8 cellular contexts compared by ENCODE assay signal in the genomic region with DNA sequence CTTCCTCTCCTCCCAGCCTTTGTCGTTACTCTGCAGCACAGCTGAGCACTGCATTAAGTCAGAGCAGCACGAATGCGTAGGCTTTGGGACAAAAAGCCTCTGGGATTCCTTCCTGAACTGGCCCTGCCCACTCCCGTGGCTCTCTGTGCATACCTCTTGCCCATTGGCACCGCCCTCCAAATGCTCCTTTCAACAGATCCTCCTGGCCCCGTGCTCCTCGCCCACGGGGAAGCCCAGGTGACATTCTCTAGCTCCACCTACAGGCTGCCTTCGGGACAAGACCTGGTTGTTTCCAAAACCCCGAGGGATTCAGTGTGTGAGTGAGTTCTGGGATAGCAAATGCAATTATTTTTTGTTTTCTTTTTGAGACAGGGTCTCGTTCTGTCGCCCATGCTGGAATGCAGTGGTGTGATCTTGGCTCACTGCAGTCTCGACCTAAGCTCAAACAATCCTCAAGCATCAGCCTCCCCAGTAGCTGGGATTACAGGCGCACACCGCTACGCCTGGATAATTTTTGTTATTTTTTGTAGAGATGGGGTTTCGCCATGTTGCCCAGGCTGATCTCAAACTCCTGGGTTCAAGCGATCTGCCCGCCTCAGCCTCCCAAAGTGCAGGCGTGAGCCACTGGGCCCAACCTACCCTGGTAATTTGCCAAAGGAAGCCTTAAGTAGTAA. TPM values are rescaled to one million over a fixed set of nuclear protein-coding genes. Genes with fewer than 3 reads are reported as not detected.
A peak's percentile ranks its signal among the peaks of the same experiment; 100 is the strongest.
DNase-seq lines count a peak whose midpoint lies in the region; FAIRE-seq and TF ChIP-seq lines count a peak whose summit lies in the region.

No MANE protein-coding gene starts in this region.

- H3K4me1 ChIP-seq in GM23248 (ENCODE audit: insufficient read depth): no peaks in the 10 kb centered on the region
- peaks cover 6% of the 10 kb centered on the region for H3K4me1 ChIP-seq in keratinocyte (ENCODE audit: control insufficient read depth, extremely low read depth, insufficient read depth, low read length)

- H4K20me1 ChIP-seq in GM23248 (ENCODE audit: insufficient read depth): no peaks in the 10 kb centered on the region
- no peaks in the 10 kb centered on the region for H4K20me1 ChIP-seq in keratinocyte (ENCODE audit: control insufficient read depth, extremely low read depth, insufficient read depth, low read length)

- peak; percentile 94 for FAIRE-seq in keratinocyte (lab: Jason Lieb, UNC)

- H3K9me2 ChIP-seq in GM23248 (ENCODE audit: insufficient read depth): no peaks in the 10 kb centered on the region

- H3F3A ChIP-seq in GM23248 (ENCODE audit: insufficient read depth): peaks cover 16% of the 10 kb centered on the region; the same call in 1 of the 2 replicates

- H3K4me2 ChIP-seq in GM23248 (ENCODE audit: unreplicated experiment) (no peak overlapping the region), keratinocyte (ENCODE audit: control insufficient read depth, extremely low read depth, insufficient read depth, low read depth, low read length) (peak overlapping the region; percentile 39)

- 36 to 37% methylated on average over 20 of the region's 20 CpGs for WGBS in GM23248 (ENCODE audit: low coverage in 1 of 2, low lambda C conversion rate in 2 of 2, missing lambda C conversion rate in 2 of 2), 2 experiments

- DNase-seq in AG20443 (ENCODE audit: low spot score) (peak; percentile 79), GM23248 (peak; percentile 81), NCI-H2171 (lab: John Stamatoyannopoulos, UW) (peak; percentile 94), cerebellar cortex (ENCODE audit: low spot score) (peak; percentile 96), keratinocyte (ENCODE audit: low read depth, low spot score) (peak; percentile 82), GF-D8 (lab: John Stamatoyannopoulos, UW) (no peak)
- DNase-seq in activated CD4-positive, CD25-positive, alpha-beta regulatory T cell treated with anti-CD3 and anti-CD28 coated beads, Interleukin-2, amount 50 U/mL, for 72 hours: peak; percentile 62
- DNase-seq in stimulated activated CD4-positive, alpha-beta T cell treated with anti-CD3 and anti-CD28 coated beads, Interleukin-1b, Interleukin-23, amount 100 ng/mL, for 1 hour (ENCODE audit: low read depth in 2 of 2): peak; percentile 38 to 44

- peaks cover 26% of the 10 kb centered on the region; the same call in 1 of the 2 replicates for H3K36me3 ChIP-seq in GM23248 (ENCODE audit: low read depth)
- H3K36me3 ChIP-seq in keratinocyte (ENCODE audit: control insufficient read depth in 2 of 2, extremely low read depth in 1 of 2, insufficient read depth in 2 of 2, low read length in 2 of 2): peaks cover 4 to 13% of the 10 kb centered on the region in 2 experiments

- no peaks in the 10 kb centered on the region for H3K9me1 ChIP-seq in keratinocyte (ENCODE audit: control insufficient read depth, extremely low read depth, insufficient read depth, low read length)

- TF ChIP-seq CTCF in keratinocyte (optimal IDR thresholded peaks at IDR 0.05 in 1 of 3, IDR thresholded peaks at IDR 0.05 in 1 of 3, conservative IDR thresholded peaks at IDR 0.05 in 1 of 3; ENCODE audit: extremely low read depth in 1 of 3, insufficient read depth in 2 of 3, low read length in 3 of 3): peak; percentile 85 to 89 (median 86)

- H3K9ac ChIP-seq in GM23248 (no peak overlapping the region), keratinocyte (ENCODE audit: control insufficient read depth, extremely low read depth, insufficient read depth, low read length) (peak overlapping the region; percentile 8)

- no peaks in the 10 kb centered on the region for H3K9me3 ChIP-seq in GM23248 (ENCODE audit: low read depth)
- H3K9me3 ChIP-seq in keratinocyte (ENCODE audit: control insufficient read depth, low read depth, low read length): no peaks in the 10 kb centered on the region

- H3K27me3 ChIP-seq in GM23248 (replicated peaks; ENCODE audit: insufficient read depth) (no peaks in the 10 kb centered on the region), keratinocyte (ENCODE audit: control insufficient read depth, extremely low read depth, insufficient read depth, low read length) (no peaks in the 10 kb centered on the region)

- H3K79me2 ChIP-seq in GM23248 (ENCODE audit: insufficient read depth) (peaks cover 15% of the 10 kb centered on the region; the same call in 1 of the 2 replicates), keratinocyte (ENCODE audit: control insufficient read depth, insufficient read depth, low read length) (no peaks in the 10 kb centered on the region)

- dilution Hi-C loops in keratinocyte (cut with MboI; ENCODE audit: extremely low pct_ligation_motif_present, low sequenced_read_pairs): no loop called here

- in situ Hi-C loops in GM23248 (cut with MboI): no loop called here

- H2AFZ ChIP-seq in GM23248 (peak overlapping the region; percentile 31; the same call in 1 of the 2 replicates), keratinocyte (ENCODE audit: control insufficient read depth, low read length) (peak overlapping the region; percentile 31)

- no peak overlapping the region for H3K27ac ChIP-seq in GM23248
- H3K27ac ChIP-seq in keratinocyte (ENCODE audit: control insufficient read depth, insufficient read depth, low read length): peak overlapping the region; percentile 2

- H3K4me3 ChIP-seq in GM23248 (no peak overlapping the region), keratinocyte (ENCODE audit: control insufficient read depth in 2 of 3, extremely low read depth in 1 of 3, insufficient read depth in 2 of 3, low read depth in 1 of 3, low read length in 3 of 3) (peak overlapping the region in 1 of 3 experiments; percentile 17)

RNA-seq across cellular contexts. Expression of gene TDRD9, which starts 17.9 kb away (rescaled TPM):
- total RNA-seq in GM23248 (2014; rRNA removed; shearing (Covaris generic)): not detected in 2 replicates
- polyA plus RNA-seq in GM23248 (2016; fragmentation: Nextera tagmentation; extraction: Ambion mirVana) (not detected in 2 replicates), keratinocyte (0.06 to 0.10 TPM (median 0.09 TPM) in 3 replicates)
- not detected for polyA plus RNA-seq in keratinocyte (2011; ENCODE audit: low read depth)
- polyA plus RNA-seq in keratinocyte (2011; cell fraction: cytosol; rRNA removed): 0.04 and 0.06 TPM in 2 replicates
- polyA plus RNA-seq in keratinocyte (2011; cell fraction: nucleus; rRNA removed): 0.19 and 0.20 TPM in 2 replicates
- polyA plus RNA-seq in keratinocyte (2012; ENCODE audit: low replicate concordance): 0.08 and 0.37 TPM in 2 replicates
- 0.10 TPM in 2 of 3 replicates, not detected in the other for polyA minus RNA-seq in keratinocyte
- not detected for polyA minus RNA-seq in keratinocyte (2011; cell fraction: cytosol; rRNA and poly(A)+ RNA removed)
- 0.11 TPM in 1 of 2 replicates, not detected in the other for polyA minus RNA-seq in keratinocyte (2011; cell fraction: nucleus; rRNA and poly(A)+ RNA removed)

RNA-seq across cellular contexts. Expression of gene RD3L, which starts 31.9 kb away (rescaled TPM):
- total RNA-seq in GM23248 (2014; rRNA removed; shearing (Covaris generic)): not detected in 2 replicates
- not detected in 2 replicates for polyA plus RNA-seq in GM23248 (2016; fragmentation: Nextera tagmentation; extraction: Ambion mirVana)
- not detected in 3 replicates for polyA plus RNA-seq in keratinocyte
- not detected for polyA plus RNA-seq in keratinocyte (2011; ENCODE audit: low read depth)
- not detected in 2 replicates for polyA plus RNA-seq in keratinocyte (2011; cell fraction: cytosol; rRNA removed)
- polyA plus RNA-seq in keratinocyte (2011; cell fraction: nucleus; rRNA removed): not detected in 2 replicates
- polyA plus RNA-seq in keratinocyte (2012; ENCODE audit: low replicate concordance): not detected in 2 replicates
- polyA minus RNA-seq in keratinocyte: not detected in 3 replicates
- not detected for polyA minus RNA-seq in keratinocyte (2011; cell fraction: cytosol; rRNA and poly(A)+ RNA removed)
- not detected in 2 replicates for polyA minus RNA-seq in keratinocyte (2011; cell fraction: nucleus; rRNA and poly(A)+ RNA removed)
